Comparison of ENCODE assay signal across 20 cellular contexts in genomic region chr14:20945153-20945552, GRCh38. TPM values are rescaled to one million over a fixed set of nuclear protein-coding genes. Genes with fewer than 3 reads are reported as not detected.
"Had no signal": no experiment of that assay in that cellular context is flagged by ENCODE, and none has a peak within 500 bp of the region (broad histone marks: within the 10 kb centered on the region; RNA-seq: fewer than 3 reads in every experiment).

No MANE protein-coding gene starts in this region.

RNA-seq across cellular contexts. Expression of gene RNASE2, which starts 10.1 kb away (rescaled TPM):
- total RNA-seq: activated B cell treated with CpG ODN at 0.5 μM for 24 hours; activated CD4-positive, alpha-beta memory T cell treated with anti-CD3 and anti-CD28 coated beads for 36 hours; activated naive CD4-positive, alpha-beta T cell treated with anti-CD3 and anti-CD28 coated beads for 36 hours; activated naive CD8-positive, alpha-beta T cell treated with anti-CD3 and anti-CD28 coated beads, Interleukin-2, amount 10 ng/mL, durations not matched to agents 7 days and 5 days; activated T-cell treated with anti-CD3 and anti-CD28 coated beads, Interleukin-2, amount 50 U/mL, for 72 hours; endothelial cell of umbilical vein; esophagus mucosa; kidney epithelial cell; myocyte; skeletal muscle tissue had no signal
- polyA plus RNA-seq: endothelial cell of umbilical vein had no signal

RNA-seq across cellular contexts. Expression of gene SLC39A2, which starts 53.9 kb away (rescaled TPM):
- total RNA-seq: activated naive CD4-positive, alpha-beta T cell treated with anti-CD3 and anti-CD28 coated beads for 36 hours; endothelial cell of umbilical vein; left lobe of liver; mononuclear cell; myocyte; pancreas; psoas muscle; right atrium auricular region; skeletal muscle tissue; T-helper 17 cell had no signal
- polyA plus RNA-seq: immature natural killer cell had no signal

RNA-seq across cellular contexts. Expression of gene RNASE3, which starts 54.0 kb away (rescaled TPM):
- total RNA-seq: activated B cell treated with CpG ODN at 0.5 μM for 24 hours; activated CD4-positive, alpha-beta memory T cell treated with anti-CD3 and anti-CD28 coated beads for 36 hours; activated naive CD4-positive, alpha-beta T cell treated with anti-CD3 and anti-CD28 coated beads for 36 hours; activated naive CD8-positive, alpha-beta T cell treated with anti-CD3 and anti-CD28 coated beads, Interleukin-2, amount 10 ng/mL, durations not matched to agents 7 days and 5 days; activated T-cell treated with anti-CD3 and anti-CD28 coated beads, Interleukin-2, amount 50 U/mL, for 72 hours; breast epithelium; endothelial cell of umbilical vein; esophagus mucosa; hepatocyte; kidney epithelial cell; left lobe of liver; myocyte; pancreas; psoas muscle; skeletal muscle tissue; T-helper 17 cell; urinary bladder had no signal
- polyA plus RNA-seq: endothelial cell of umbilical vein, immature natural killer cell, pancreas, urinary bladder had no signal
